23 cellular contexts compared by ENCODE assay signal in genomic region chr9:99345936-99346335, GRCh38.
DNase-seq lines count a peak whose midpoint lies in the region; ATAC-seq, FAIRE-seq and TF ChIP-seq lines count a peak whose summit lies in the region.
"Had no signal": no experiment of that assay in that cellular context is flagged by ENCODE, and none has a peak within 500 bp of the region (broad histone marks: within the 10 kb centered on the region; RNA-seq: fewer than 3 reads in every experiment).

No MANE protein-coding gene starts in this region.

- no peak overlapping the region for H3K56ac ChIP-seq in IMR-90 (ENCODE audit: extremely low read depth, insufficient read depth, low read length)

- dilution Hi-C loops in IMR-90 (cut with HindIII; ENCODE audit: low sequenced_read_pairs, unreplicated experiment) = no loop called here

- H2BK20ac ChIP-seq in IMR-90 (ENCODE audit: low read depth, low read length) = no peak overlapping the region

- peak in 1 of 2 experiments; percentile 40 for DNase-seq in A549 (ENCODE audit: low read depth in 1 of 2, low spot score in 1 of 2)
- DNase-seq in IMR-90 = peak; percentile 76
- DNase-seq in brain microvascular endothelial cell = peak; percentile 45
- DNase-seq in foreskin melanocyte = peak; percentile 83
- DNase-seq in CD4-positive, alpha-beta T cell = no peak
- no peak for DNase-seq in DMS114 treated with DMSO at 0.1 percent for 48 hours (lab: John Stamatoyannopoulos, UW; ENCODE audit: unreplicated experiment)
- DNase-seq: ACHN; activated CD4-positive, alpha-beta T cell treated with anti-CD3 and anti-CD28 coated beads, Interleukin-2, amount 50 U/mL, for 1 hour; activated gamma-delta T cell; C1 segment of cervical spinal cord; KG1; NCI-H1048; NCI-H2081; NCI-H446 treated with DMSO at 0.1 percent for 48 hours; nephron progenitor cell; stimulated activated CD4-positive, alpha-beta T cell treated with anti-CD3 and anti-CD28 coated beads, Interleukin-4, amount 100 ng/mL, for 24 hours had no signal

- H3K4me2 ChIP-seq in A549 (no peak overlapping the region), IMR-90 (ENCODE audit: low read depth, low read length) (no peak overlapping the region)

- H3K27me3 ChIP-seq in IMR-90 (ENCODE audit: control insufficient read depth, insufficient read depth, low read length) (no peaks in the 10 kb centered on the region), brain microvascular endothelial cell (replicated peaks) (no peaks in the 10 kb centered on the region)
- no peaks in the 10 kb centered on the region for H3K27me3 ChIP-seq in CD4-positive, alpha-beta T cell (ENCODE audit: control insufficient read depth, insufficient read depth, low read length)
- H3K27me3 ChIP-seq: gastroesophageal sphincter had no signal

- H3K27ac ChIP-seq in A549 (no peak overlapping the region), IMR-90 (ENCODE audit: insufficient read depth, low read length) (no peak overlapping the region), brain microvascular endothelial cell (no peak overlapping the region)
- no peak overlapping the region for H3K27ac ChIP-seq in CD4-positive, alpha-beta T cell (ENCODE audit: low read depth, low read length)
- H3K27ac ChIP-seq: gastroesophageal sphincter had no signal

- no peak overlapping the region for H3K27ac Mint-ChIP-seq in CD4-positive, alpha-beta T cell
- H3K27ac Mint-ChIP-seq: endodermal cell, mesothelial cell of epicardium, nephron progenitor cell, progenitor cell of endocrine pancreas had no signal

- no peaks in the 10 kb centered on the region for H3K36me3 Mint-ChIP-seq in CD4-positive, alpha-beta T cell (ENCODE audit: low read depth)
- H3K36me3 Mint-ChIP-seq: mesothelial cell of epicardium had no signal

- H4K91ac ChIP-seq in IMR-90 (ENCODE audit: insufficient read depth, low read depth, low read length) = no peak overlapping the region

- H3K27me3 Mint-ChIP-seq in CD4-positive, alpha-beta T cell = no peaks in the 10 kb centered on the region
- H3K27me3 Mint-ChIP-seq: progenitor cell of endocrine pancreas had no signal

- no peak for FAIRE-seq in A549 (lab: Jason Lieb, UNC)
- FAIRE-seq: urothelium cell line had no signal

- H2BK15ac ChIP-seq in IMR-90 (ENCODE audit: low read depth, low read length) = 0 out of 3 replicates have a peak overlapping the region, but pooled peaks have one; percentile 7

- no peak overlapping the region for H4K5ac ChIP-seq in IMR-90 (ENCODE audit: low read depth, low read length)

- no peak overlapping the region for H3K18ac ChIP-seq in IMR-90 (ENCODE audit: low read depth, low read length)

- peaks cover 9% of the 10 kb centered on the region; the same call in 2 of the 3 replicates for H3K4me1 ChIP-seq in A549
- H3K4me1 ChIP-seq in IMR-90 (ENCODE audit: control insufficient read depth, insufficient read depth, low read length) = peaks cover 3% of the 10 kb centered on the region; the same call in 1 of the 2 replicates
- H3K4me1 ChIP-seq: gastroesophageal sphincter had no signal

- no peak overlapping the region for H2AK5ac ChIP-seq in IMR-90 (ENCODE audit: low read depth, low read length)

- no TSS peak for BruUV-seq in IMR-90 (replicated peaks; lab: Mats Ljungman, UMichigan)

- no peaks in the 10 kb centered on the region for H3K9me3 Mint-ChIP-seq in CD4-positive, alpha-beta T cell
- H3K9me3 Mint-ChIP-seq: endodermal cell, mesothelial cell of epicardium, nephron progenitor cell had no signal

- H3K9ac ChIP-seq in IMR-90 (ENCODE audit: low read depth, low read length) = no peak overlapping the region

- CTCF ChIA-PET in A549 (lab: Yijun Ruan, JAX) (no interaction called here), IMR-90 (lab: Yijun Ruan, JAX) (no interaction called here)
- CTCF ChIA-PET in CD4-positive, alpha-beta T cell (lab: Charles Lee) = interaction anchor here (1.5 kb wide), 1 partner anchor 13 kb away, joined by 4 read pairs; no protein-coding TSS in a partner anchor

- H3K4me3 Mint-ChIP-seq in CD4-positive, alpha-beta T cell = no peak overlapping the region
- H3K4me3 Mint-ChIP-seq: endodermal cell, mesothelial cell of epicardium, nephron progenitor cell had no signal

- POLR2A ChIA-PET in A549 (lab: Yijun Ruan, JAX) = no interaction called here
- POLR2A ChIA-PET in IMR-90 (lab: Charles Lee; ENCODE audit: unreplicated experiment) = no interaction called here
- POLR2A ChIA-PET in CD4-positive, alpha-beta T cell (lab: Charles Lee) = no interaction called here

- H3K36me3 ChIP-seq in IMR-90 (ENCODE audit: control insufficient read depth, insufficient read depth, low read length) (no peaks in the 10 kb centered on the region), brain microvascular endothelial cell (replicated peaks) (no peaks in the 10 kb centered on the region)
- H3K36me3 ChIP-seq: gastroesophageal sphincter had no signal

- no peak for TF ChIP-seq RAD21 in A549 (conservative IDR thresholded peaks at IDR 0.05 in 1 of 2, IDR thresholded peaks at IDR 0.05 in 1 of 2)
- no peak for TF ChIP-seq RAD21 in IMR-90 (IDR thresholded peaks at IDR 0.05; ENCODE audit: low read length)

- 0 out of 2 replicates have a peak overlapping the region, but pooled peaks have one; percentile 1 for H3K14ac ChIP-seq in IMR-90 (replicated peaks; ENCODE audit: low read depth, low read length)

- H3K4me3 ChIP-seq in A549 (no peak overlapping the region), IMR-90 (ENCODE audit: insufficient read depth, low read depth, low read length) (no peak overlapping the region), brain microvascular endothelial cell (ENCODE audit: low read depth, low read length) (no peak overlapping the region)
- H3K4me3 ChIP-seq: gastroesophageal sphincter had no signal

- no peak for TF ChIP-seq EP300 in A549 (IDR thresholded peaks at IDR 0.05)

- no peak overlapping the region for H2BK120ac ChIP-seq in IMR-90 (ENCODE audit: low read depth, low read length)

- H3K9me3 ChIP-seq in A549 (no peaks in the 10 kb centered on the region), IMR-90 (ENCODE audit: control insufficient read depth, insufficient read depth, low read length) (no peaks in the 10 kb centered on the region; the same call in 1 of the 2 replicates)
- no peaks in the 10 kb centered on the region for H3K9me3 ChIP-seq in CD4-positive, alpha-beta T cell (ENCODE audit: control insufficient read depth, low read length)
- H3K9me3 ChIP-seq: gastroesophageal sphincter had no signal

- ATAC-seq in A549 (peak in 1 of 2 experiments; percentile 22; a peak in 1 of 6 replicates), IMR-90 (ENCODE audit: low read depth) (peak; percentile 54), HG02885 (IDR thresholded peaks at IDR 0.05; ENCODE audit: poor library complexity, unreplicated experiment) (no peak), HG03139 (IDR thresholded peaks at IDR 0.05; ENCODE audit: unreplicated experiment) (no peak)
- ATAC-seq in CD4-positive, alpha-beta T cell (ENCODE audit: poor library complexity) = no peak
- ATAC-seq: gastroesophageal sphincter had no signal

- H3K23ac ChIP-seq in IMR-90 (ENCODE audit: low read depth, low read length) = no peak overlapping the region

- TF ChIP-seq CTCF in A549 (IDR thresholded peaks at IDR 0.05) (no peak), IMR-90 (conservative IDR thresholded peaks at IDR 0.05; ENCODE audit: low read depth, low read length) (no peak), brain microvascular endothelial cell (IDR thresholded peaks at IDR 0.05; ENCODE audit: low read depth, low read length, missing control alignments) (no peak)
- TF ChIP-seq CTCF in CD4-positive, alpha-beta T cell (IDR thresholded peaks at IDR 0.05) = no peak

- no peak overlapping the region for H2BK5ac ChIP-seq in IMR-90 (ENCODE audit: low read depth, low read length, poor library complexity, severe bottlenecking)

- no peak overlapping the region for H4K8ac ChIP-seq in IMR-90 (ENCODE audit: low read depth in 2 of 2, low read length in 2 of 2)

- H3K9me1 ChIP-seq in IMR-90 (ENCODE audit: insufficient read depth, low read length) = no peaks in the 10 kb centered on the region

- TF ChIP-seq POLR2A in A549 (IDR thresholded peaks at IDR 0.05; ENCODE audit: low read length) (no peak), IMR-90 (IDR thresholded peaks at IDR 0.05; ENCODE audit: low read depth, low read length) (no peak)

- intact Hi-C loops in IMR-90 (cut with micrococcal nuclease) = no loop called here
- intact Hi-C loops in CD4-positive, alpha-beta T cell (cut with DNase I, micrococcal nuclease) = no loop called here

- H2AFZ ChIP-seq in IMR-90 (replicated peaks; ENCODE audit: low read length, poor library complexity) = no peak overlapping the region

- no peak overlapping the region for H2AK9ac ChIP-seq in IMR-90 (replicated peaks; ENCODE audit: low read depth, low read length, poor library complexity)

- no peaks in the 10 kb centered on the region for H4K20me1 ChIP-seq in IMR-90 (ENCODE audit: insufficient read depth, low read length)

- H3K79me1 ChIP-seq in IMR-90 (ENCODE audit: low read depth in 1 of 2, low read length in 2 of 2) = no peaks in the 10 kb centered on the region

- in situ Hi-C loops in IMR-90 (cut with MboI; ENCODE audit: low sequenced_read_pairs) = no loop called here
- in situ Hi-C loops in brain microvascular endothelial cell (cut with HindIII; ENCODE audit: low pct_ligation_motif_present, low sequenced_read_pairs) = no loop called here

- no peak overlapping the region for H3K4ac ChIP-seq in IMR-90 (ENCODE audit: low read depth, low read length)

- no peaks in the 10 kb centered on the region for H3K4me1 Mint-ChIP-seq in CD4-positive, alpha-beta T cell (ENCODE audit: low read depth)
- H3K4me1 Mint-ChIP-seq: endodermal cell, mesothelial cell of epicardium, nephron progenitor cell had no signal

TF ChIP-seq in A549, 52 proteins besides CTCF, POLR2A, EP300 and RAD21 (continues in another document):
- TF ChIP-seq JUNB (IDR thresholded peaks at IDR 0.05) (peak; percentile 28; the same call in 1 of the 2 replicates), MAFK (IDR thresholded peaks at IDR 0.05; ENCODE audit: partially characterized antibody) (no peak)

TF ChIP-seq in IMR-90, 13 proteins besides CTCF, POLR2A, EP300 and RAD21 (continues in another document):
- TF ChIP-seq MAFK (IDR thresholded peaks at IDR 0.05; ENCODE audit: low read depth, low read length) = no peak
- TF ChIP-seq BHLHE40 (IDR thresholded peaks at IDR 0.05; ENCODE audit: low read depth, low read length) = no peak
- TF ChIP-seq ELK1 (IDR thresholded peaks at IDR 0.05; ENCODE audit: borderline replicate concordance, low read depth, low read length) = no peak
- no peak for TF ChIP-seq RCOR1 (IDR thresholded peaks at IDR 0.05; ENCODE audit: insufficient replicate concordance, low read length)

Comparison
In these comparisons a context has a peak if more than half of its experiments do, and no peak if none do; other contexts are left out.
1. DNase-seq: peak in IMR-90 (single experiment), brain microvascular endothelial cell (single experiment) and foreskin melanocyte (single experiment); none in CD4-positive, alpha-beta T cell (0 of 10) and DMS114 treated with DMSO at 0.1 percent for 48 hours (single experiment).